Comparison of ENCODE assay signal across 8 cellular contexts in genomic region chr7:27784399-27785053, GRCh38. TPM values are rescaled to one million over a fixed set of nuclear protein-coding genes. Genes with fewer than 3 reads are reported as not detected.
A peak's percentile ranks its signal among the peaks of the same experiment; 100 is the strongest.
DNase-seq lines count a peak whose midpoint lies in the region; ATAC-seq and TF ChIP-seq lines count a peak whose summit lies in the region.

No MANE protein-coding gene starts in this region.

- H3K36me3 ChIP-seq in testis (ENCODE audit: low read depth, missing control alignments): no peaks in the 10 kb centered on the region

- no peak for ATAC-seq in HG02852 (IDR thresholded peaks at IDR 0.05; ENCODE audit: unreplicated experiment)

- H3K4me1 ChIP-seq in testis: peaks cover 7% of the 10 kb centered on the region

- TF ChIP-seq CTCF in testis (IDR thresholded peaks at IDR 0.05): peak; percentile 35 to 68 (median 57)

- H3K27ac Mint-ChIP-seq in activated naive CD8-positive, alpha-beta T cell treated with anti-CD3 and anti-CD28 coated beads for 36 hours: peak overlapping the region; percentile 13
- H3K27ac Mint-ChIP-seq in immature natural killer cell: peak overlapping the region in 2 of 6 donors; percentile 50 to 58

- no peak for TF ChIP-seq POLR2A in testis (IDR thresholded peaks at IDR 0.05)

- H3K27me3 ChIP-seq in testis: no peaks in the 10 kb centered on the region

- WGBS in testis, 2 donors: 70 to 71% methylated on average over 6 of the region's 6 CpGs

- no peaks in the 10 kb centered on the region for H3K9me3 ChIP-seq in testis

- no peak overlapping the region for H3K4me3 Mint-ChIP-seq in activated naive CD8-positive, alpha-beta T cell treated with anti-CD3 and anti-CD28 coated beads for 36 hours
- H3K4me3 Mint-ChIP-seq in immature natural killer cell: no peak overlapping the region

- intact Hi-C loops in testis (cut with DNase I; ENCODE audit: low total_unique reads): no loop called here

- peaks cover 4% of the 10 kb centered on the region for H3K36me3 Mint-ChIP-seq in activated naive CD8-positive, alpha-beta T cell treated with anti-CD3 and anti-CD28 coated beads for 36 hours
- H3K36me3 Mint-ChIP-seq in immature natural killer cell: peaks cover 8 to 20% (median 8%) of the 10 kb centered on the region in 3 donors

- peaks cover 25% of the 10 kb centered on the region for H3K4me1 Mint-ChIP-seq in activated naive CD8-positive, alpha-beta T cell treated with anti-CD3 and anti-CD28 coated beads for 36 hours
- peaks cover 2 to 22% of the 10 kb centered on the region in 2 donors for H3K4me1 Mint-ChIP-seq in immature natural killer cell

- DNase-seq in AG08395 (ENCODE audit: low spot score) (peak; percentile 38), G401 (ENCODE audit: low spot score) (peak; percentile 15), NCI-H2227 (lab: John Stamatoyannopoulos, UW; ENCODE audit: unreplicated experiment) (peak; percentile 40), immature natural killer cell (peak; percentile 42 to 45 (median 42)), testis (no peak), T-helper 9 cell (no peak)
- no peak for DNase-seq in activated naive CD8-positive, alpha-beta T cell treated with anti-CD3 and anti-CD28 coated beads for 36 hours

- no peak overlapping the region for H3K27ac ChIP-seq in testis

- in situ Hi-C loops in G401 (cut with HindIII; ENCODE audit: low sequenced_read_pairs): no loop called here

- H3K27me3 Mint-ChIP-seq in activated naive CD8-positive, alpha-beta T cell treated with anti-CD3 and anti-CD28 coated beads for 36 hours: no peaks in the 10 kb centered on the region
- no peaks in the 10 kb centered on the region for H3K27me3 Mint-ChIP-seq in immature natural killer cell (ENCODE audit: low read depth in 3 of 3)

- H3K9me3 Mint-ChIP-seq in activated naive CD8-positive, alpha-beta T cell treated with anti-CD3 and anti-CD28 coated beads for 36 hours: no peaks in the 10 kb centered on the region
- H3K9me3 Mint-ChIP-seq in immature natural killer cell: no peaks in the 10 kb centered on the region

- no peak overlapping the region for H3K4me3 ChIP-seq in testis

RNA-seq across cellular contexts. Expression of gene TAX1BP1, which starts 44.6 kb away (rescaled TPM):
- total RNA-seq in G401 (2014; rRNA removed; shearing (Covaris generic)): 25.0 and 27.0 TPM in 2 replicates
- 10 to 100 TPM; 72.5 to 74.8 TPM for total RNA-seq in activated naive CD8-positive, alpha-beta T cell treated with anti-CD3 and anti-CD28 coated beads for 36 hours
- polyA plus RNA-seq in immature natural killer cell (100 to 1,000 TPM in 2 of 3 donors, 10 to 100 TPM in 1; 86.9 to 119 (median 114) TPM), testis (ENCODE audit: insufficient read depth, low read depth, low replicate concordance) (36.8 TPM)
- 100 to 1,000 TPM; 154 to 155 TPM for total RNA-seq in testis

Comparison
In these comparisons a context has a peak if more than half of its experiments do, and no peak if none do; other contexts are left out.
1. DNase-seq: peak in AG08395 (single experiment), G401 (single experiment), NCI-H2227 (single experiment) and immature natural killer cell (3 of 3); none in activated naive CD8-positive, alpha-beta T cell treated with anti-CD3 and anti-CD28 coated beads for 36 hours (single experiment), testis (single experiment) and T-helper 9 cell (single experiment).